Comparison of ENCODE assay signal across 2 cellular contexts in genomic region chr2:199923924-199924323, GRCh38.
TF ChIP-seq lines count a peak whose summit lies in the region.

No MANE protein-coding gene starts in this region.

TF ChIP-seq in IMR-90, 13 proteins besides CTCF, POLR2A, EP300 and RAD21:
- no peak for TF ChIP-seq RFX5 (IDR thresholded peaks at IDR 0.05; ENCODE audit: low read depth, low read length)
- no peak for TF ChIP-seq NFE2L2 (IDR thresholded peaks at IDR 0.05; ENCODE audit: low read depth, low read length)
- TF ChIP-seq SMC3 (IDR thresholded peaks at IDR 0.05; ENCODE audit: low read depth, low read length) = no peak
- TF ChIP-seq ELK1 (IDR thresholded peaks at IDR 0.05; ENCODE audit: borderline replicate concordance, low read depth, low read length) = no peak
- TF ChIP-seq MXI1 (IDR thresholded peaks at IDR 0.05; ENCODE audit: borderline replicate concordance, low read depth, low read length) = no peak
- TF ChIP-seq RCOR1 (IDR thresholded peaks at IDR 0.05; ENCODE audit: insufficient replicate concordance, low read length) = no peak
- no peak for TF ChIP-seq CEBPB (IDR thresholded peaks at IDR 0.05; ENCODE audit: low read depth, low read length)

TF ChIP-seq in endothelial cell of umbilical vein, 7 proteins besides CTCF, POLR2A, EP300 and RAD21:
- no peak for TF ChIP-seq MAX (IDR thresholded peaks at IDR 0.05; ENCODE audit: insufficient read depth, insufficient read length)
- no peak for TF ChIP-seq GATA2 (IDR thresholded peaks at IDR 0.05; ENCODE audit: insufficient read depth, insufficient read length, low read depth, low read length)
- no peak for TF ChIP-seq EZH2 (IDR thresholded peaks at IDR 0.05; ENCODE audit: borderline replicate concordance, low read depth, low read length, severe bottlenecking)
- TF ChIP-seq MYC (IDR thresholded peaks at IDR 0.05; ENCODE audit: low read depth, low read length) = no peak
- TF ChIP-seq FOS (IDR thresholded peaks at IDR 0.05; ENCODE audit: borderline replicate concordance, insufficient read depth, low read length) = no peak
- no peak for TF ChIP-seq POLR2AphosphoS5 (IDR thresholded peaks at IDR 0.05; ENCODE audit: insufficient read depth, low read depth, low read length)
- TF ChIP-seq JUN (IDR thresholded peaks at IDR 0.05; ENCODE audit: borderline replicate concordance, insufficient read depth, insufficient read length, low read depth) = peak; percentile 6
